Comparison of ENCODE assay signal across 10 cellular contexts in genomic region chr3:52225452-52226228, GRCh38. TPM values are rescaled to one million over a fixed set of nuclear protein-coding genes. Genes with fewer than 3 reads are reported as not detected.
DNase-seq lines count a peak whose midpoint lies in the region; ATAC-seq, FAIRE-seq and TF ChIP-seq lines count a peak whose summit lies in the region.
"Had no signal": no experiment of that assay in that cellular context is flagged by ENCODE, and none has a peak within 500 bp of the region (broad histone marks: within the 10 kb centered on the region; RNA-seq: fewer than 3 reads in every experiment).

Gene TLR9, minus strand, starts transcription at chr3:52225645. Its CDS starts 116 bp downstream, at chr3:52225529.

- POLR2A ChIA-PET in activated naive CD8-positive, alpha-beta T cell treated with anti-CD3 and anti-CD28 coated beads, Interleukin-2, amount 10 ng/mL, durations not matched to agents 7 days and 5 days (lab: Charles Lee) = interaction anchor here (0.6 to 9.0 kb wide), 11 partner anchors 9 to 174 kb away, joined by 3 to 128 read pairs (median 5); partner anchors contain the start of genes GLYCTK, TWF2 and WDR82

- peak within 1 kb of the TSS; percentile 79 for H3K27ac Mint-ChIP-seq in activated naive CD8-positive, alpha-beta T cell treated with anti-CD3 and anti-CD28 coated beads, Interleukin-2, amount 10 ng/mL, durations not matched to agents 7 days and 5 days

- TF ChIP-seq POLR2A in sigmoid colon (IDR thresholded peaks at IDR 0.05) = no peak

- H3K36me3 Mint-ChIP-seq in activated naive CD8-positive, alpha-beta T cell treated with anti-CD3 and anti-CD28 coated beads, Interleukin-2, amount 10 ng/mL, durations not matched to agents 7 days and 5 days = peaks cover 17% of the 10 kb centered on the region

- intact Hi-C loops in sigmoid colon (cut with DNase I) = no loop called here

- H3K4me1 ChIP-seq in sigmoid colon = peaks cover 0 to 3% (median under 1%) of the 10 kb centered on the region in 4 donors

- H3K9me3 Mint-ChIP-seq in activated naive CD8-positive, alpha-beta T cell treated with anti-CD3 and anti-CD28 coated beads, Interleukin-2, amount 10 ng/mL, durations not matched to agents 7 days and 5 days = no peaks in the 10 kb centered on the region

- H3K36me3 ChIP-seq in sigmoid colon = peaks cover 22 to 36% (median 26%) of the 10 kb centered on the region in 4 donors

- peak; percentile 73 for ATAC-seq in GM21717 (IDR thresholded peaks at IDR 0.05; ENCODE audit: unreplicated experiment)
- peak; percentile 32 for ATAC-seq in activated naive CD8-positive, alpha-beta T cell treated with anti-CD3 and anti-CD28 coated beads, Interleukin-2, amount 10 ng/mL, durations not matched to agents 7 days and 5 days (ENCODE audit: low read depth)

- H3K9me3 ChIP-seq in sigmoid colon = no peaks in the 10 kb centered on the region

- H3K27me3 Mint-ChIP-seq in activated naive CD8-positive, alpha-beta T cell treated with anti-CD3 and anti-CD28 coated beads, Interleukin-2, amount 10 ng/mL, durations not matched to agents 7 days and 5 days = no peaks in the 10 kb centered on the region

- H3K4me3 ChIP-seq in sigmoid colon = no peak within 1 kb of the TSS

- DNase-seq in DMS53 (lab: John Stamatoyannopoulos, UW) = peak; percentile 76
- DNase-seq in DMS53 treated with DMSO at 0.1 percent for 48 hours (lab: John Stamatoyannopoulos, UW; ENCODE audit: unreplicated experiment) = no peak
- DNase-seq in KG1 (lab: John Stamatoyannopoulos, UW) = peak; percentile 52
- DNase-seq in activated naive CD8-positive, alpha-beta T cell treated with anti-CD3 and anti-CD28 coated beads, Interleukin-2, amount 10 ng/mL, durations not matched to agents 7 days and 5 days = peak; percentile 48
- DNase-seq in sigmoid colon = no peak
- no peak for DNase-seq in urothelium cell line (ENCODE audit: low spot score)
- no peak for DNase-seq in NCI-H128 (lab: John Stamatoyannopoulos, UW; ENCODE audit: unreplicated experiment)

- no peak within 1 kb of the TSS for H3K27ac ChIP-seq in sigmoid colon
- H3K27ac ChIP-seq: 22Rv1, VCaP had no signal

- TF ChIP-seq EP300 in sigmoid colon (IDR thresholded peaks at IDR 0.05) = no peak

- FAIRE-seq in urothelium cell line (lab: Jason Lieb, UNC) = no peak

- no peaks in the 10 kb centered on the region for H3K27me3 ChIP-seq in sigmoid colon

- no peak for TF ChIP-seq CTCF in sigmoid colon (IDR thresholded peaks at IDR 0.05)

- WGBS in sigmoid colon, 2 donors = 47 to 76% methylated on average over 9 of the region's 9 CpGs

- H3K4me1 Mint-ChIP-seq in activated naive CD8-positive, alpha-beta T cell treated with anti-CD3 and anti-CD28 coated beads, Interleukin-2, amount 10 ng/mL, durations not matched to agents 7 days and 5 days = peaks cover 51% of the 10 kb centered on the region

- H3K4me3 Mint-ChIP-seq in activated naive CD8-positive, alpha-beta T cell treated with anti-CD3 and anti-CD28 coated beads, Interleukin-2, amount 10 ng/mL, durations not matched to agents 7 days and 5 days = peak within 1 kb of the TSS; percentile 85

RNA-seq across cellular contexts. Expression of gene TLR9, which starts in this region (rescaled TPM):
- total RNA-seq in activated naive CD8-positive, alpha-beta T cell treated with anti-CD3 and anti-CD28 coated beads, Interleukin-2, amount 10 ng/mL, durations not matched to agents 7 days and 5 days = 1 to 10 TPM; 1.6 to 2.0 TPM
- under 1 TPM in 2 of 4 donors, not detected in 2; 0.54 to 0.55 TPM for total RNA-seq in sigmoid colon
- under 1 TPM in 1 of 3 donors, not detected in 2; 0.98 TPM for polyA plus RNA-seq in sigmoid colon

Comparison
In these comparisons a context has a peak if more than half of its experiments do, and no peak if none do; other contexts are left out.
1. DNase-seq: peak in DMS53 (single experiment), KG1 (single experiment) and activated naive CD8-positive, alpha-beta T cell treated with anti-CD3 and anti-CD28 coated beads, Interleukin-2, amount 10 ng/mL, durations not matched to agents 7 days and 5 days (single experiment); none in DMS53 treated with DMSO at 0.1 percent for 48 hours (single experiment), sigmoid colon (single experiment), urothelium cell line (single experiment) and NCI-H128 (single experiment).